ENCODE assay signal across 20 cellular contexts in genomic region chr4:6466756-6467381, GRCh38. TPM values are rescaled to one million over a fixed set of nuclear protein-coding genes. Genes with fewer than 3 reads are reported as not detected.
"Had no signal": no experiment of that assay in that cellular context is flagged by ENCODE, and none has a peak within 500 bp of the region (broad histone marks: within the 10 kb centered on the region; RNA-seq: fewer than 3 reads in every experiment).

No MANE protein-coding gene starts in this region.

- H3K4me3 Mint-ChIP-seq: activated naive CD4-positive, alpha-beta T cell treated with anti-CD3 and anti-CD28 coated beads, Interleukin-2, amount 10 ng/mL, durations not matched to agents 7 days and 5 days; dendritic cell treated with granulocyte-macrophage colony-stimulating factor and Interleukin-4, amounts not matched to agents 40 ng/mL and 50 ng/mL, for 4 days; mesothelial cell of epicardium; natural killer cell treated with Interleukin-12 subunit alpha and Interleukin-12 subunit beta and Interleukin-15 and Interleukin-18, amount 100 ng/mL, for 72 hours had no signal

- H3K36me3 Mint-ChIP-seq: activated naive CD4-positive, alpha-beta T cell treated with anti-CD3 and anti-CD28 coated beads, Interleukin-2, amount 10 ng/mL, durations not matched to agents 7 days and 5 days; mesothelial cell of epicardium; natural killer cell treated with Interleukin-12 subunit alpha and Interleukin-12 subunit beta and Interleukin-15 and Interleukin-18, amount 100 ng/mL, for 72 hours had no signal

- H3K4me1 Mint-ChIP-seq: mesothelial cell of epicardium had no signal

- DNase-seq: activated CD4-positive, alpha-beta T cell treated with anti-CD3 and anti-CD28 coated beads for 1 hour; activated CD4-positive, alpha-beta T cell treated with anti-CD3 and anti-CD28 coated beads, Interleukin-2, amount 50 U/mL, for 48 hours; foreskin melanocyte; kidney; left lung; Right ventricle myocardium superior; stimulated activated CD4-positive, alpha-beta T cell treated with anti-CD3 and anti-CD28 coated beads, Interleukin-15, amount 100 ng/mL, for 24 hours; stimulated activated CD4-positive, alpha-beta T cell treated with anti-CD3 and anti-CD28 coated beads, Interleukin-4, amount 100 ng/mL, for 1 hour; stomach; tibial artery; WERI-Rb-1 had no signal

- H3K27ac ChIP-seq: epithelial cell of prostate, left lung, neutrophil, SK-N-MC, skin epidermis, stomach, tibial artery, WERI-Rb-1 had no signal

- H3K36me3 ChIP-seq: left lung, neutrophil, stomach, tibial artery, WERI-Rb-1 had no signal

- H3K27ac Mint-ChIP-seq: activated naive CD4-positive, alpha-beta T cell treated with anti-CD3 and anti-CD28 coated beads, Interleukin-2, amount 10 ng/mL, durations not matched to agents 7 days and 5 days; dendritic cell treated with granulocyte-macrophage colony-stimulating factor and Interleukin-4, amounts not matched to agents 40 ng/mL and 50 ng/mL, for 4 days; mesothelial cell of epicardium; natural killer cell treated with Interleukin-12 subunit alpha and Interleukin-12 subunit beta and Interleukin-15 and Interleukin-18, amount 100 ng/mL, for 72 hours had no signal

- H3K9me3 ChIP-seq: left lung, neutrophil, stomach, tibial artery had no signal

- H3K4me3 ChIP-seq: left lung, SK-N-MC, skin epidermis, stomach, tibial artery had no signal

- H3K9me3 Mint-ChIP-seq: activated naive CD4-positive, alpha-beta T cell treated with anti-CD3 and anti-CD28 coated beads, Interleukin-2, amount 10 ng/mL, durations not matched to agents 7 days and 5 days; dendritic cell treated with granulocyte-macrophage colony-stimulating factor and Interleukin-4, amounts not matched to agents 40 ng/mL and 50 ng/mL, for 4 days; mesothelial cell of epicardium; natural killer cell treated with Interleukin-12 subunit alpha and Interleukin-12 subunit beta and Interleukin-15 and Interleukin-18, amount 100 ng/mL, for 72 hours had no signal

- ATAC-seq: left lung; natural killer cell treated with Interleukin-12 subunit alpha and Interleukin-12 subunit beta and Interleukin-15 and Interleukin-18, amount 100 ng/mL, for 72 hours had no signal

RNA-seq across cellular contexts. Expression of gene PPP2R2C, which starts 5.5 kb away (rescaled TPM):
- total RNA-seq: natural killer cell treated with Interleukin-12 subunit alpha and Interleukin-12 subunit beta and Interleukin-15 and Interleukin-18, amount 100 ng/mL, for 72 hours; T-helper 2 cell treated with Interferon-gamma antibody and Interleukin-4, amounts not matched to agents 100 ng/mL and 5 ng/mL, for 36 hours had no signal
